23 cellular contexts compared by ENCODE assay signal in genomic region chr2:210099940-210100339, GRCh38.
DNase-seq lines count a peak whose midpoint lies in the region; FAIRE-seq and TF ChIP-seq lines count a peak whose summit lies in the region.
"Had no signal": no experiment of that assay in that cellular context is flagged by ENCODE, and none has a peak within 500 bp of the region (broad histone marks: within the 10 kb centered on the region; RNA-seq: fewer than 3 reads in every experiment).

No MANE protein-coding gene starts in this region.

- peak in 2 of 3 experiments; percentile 1 to 47 for DNase-seq in NCI-H1417 (lab: John Stamatoyannopoulos, UW)
- DNase-seq in NCI-H1417 treated with DMSO at 0.1 percent for 48 hours (lab: John Stamatoyannopoulos, UW), result no peak
- peak; percentile 14 for DNase-seq in COR-L47 (lab: John Stamatoyannopoulos, UW)
- no peak for DNase-seq in HTR-8/SVneo (ENCODE audit: insufficient read length, low spot score)
- DNase-seq in iPS-NIHi11 (ENCODE audit: low spot score), result peak; percentile 7
- no peak for DNase-seq in MV-4-11 (lab: John Stamatoyannopoulos, UW)
- no peak for DNase-seq in GM12892 (ENCODE audit: insufficient read length)
- no peak for DNase-seq in activated T-cell treated with anti-CD3 and anti-CD28 coated beads, Interleukin-2, amount 50 U/mL, for 1 hour
- DNase-seq: AML-193; C1 segment of cervical spinal cord; CD8-positive, alpha-beta memory T cell; HCEC 1CT; KBM-7; MM.1S; NCI-H1092; NCI-H187 treated with DMSO at 0.1 percent for 48 hours; NCI-H2107; NCI-H446; NCI-H526; NK-92 treated with Interleukin-12 subunit alpha and Interleukin-12 subunit beta, amount 100 ng/mL, for 24 hours; SIG-M5; SK-N-SH; T-helper 2 cell had no signal

- no peak for TF ChIP-seq POLR2A in GM12892 (IDR thresholded peaks at IDR 0.05; ENCODE audit: low read depth, low read length)

- FAIRE-seq in HTR-8/SVneo (lab: Jason Lieb, UNC) (peak; percentile 4), GM12892 (lab: Jason Lieb, UNC) (no peak)

Comparison
In these comparisons a context has a peak if more than half of its experiments do, and no peak if none do; other contexts are left out.
1. DNase-seq: peak in NCI-H1417 (2 of 3), COR-L47 (single experiment) and iPS-NIHi11 (single experiment); none in NCI-H1417 treated with DMSO at 0.1 percent for 48 hours (single experiment), HTR-8/SVneo (single experiment), MV-4-11 (single experiment), GM12892 (single experiment) and activated T-cell treated with anti-CD3 and anti-CD28 coated beads, Interleukin-2, amount 50 U/mL, for 1 hour (single experiment).